In genomic region chr13:95480131-95480545, GRCh38 we compare ENCODE assay signal across 8 cellular contexts.
DNase-seq lines count a peak whose midpoint lies in the region; ATAC-seq lines count a peak whose summit lies in the region.

No MANE protein-coding gene starts in this region.

- CTCF ChIA-PET in activated naive CD4-positive, alpha-beta T cell treated with anti-CD3 and anti-CD28 coated beads, Interleukin-2, amount 10 ng/mL, durations not matched to agents 7 days and 5 days (lab: Charles Lee) = interaction anchor here (0.7 to 4.1 kb wide), 6 partner anchors 11 to 291 kb away, joined by 3 to 25 read pairs (median 8); no protein-coding TSS in a partner anchor

- peak; percentile 13 for DNase-seq in activated naive CD4-positive, alpha-beta T cell treated with Interleukin-2 at 50 U/mL for 16 hours
- DNase-seq in activated naive CD4-positive, alpha-beta T cell treated with anti-CD3 and anti-CD28 coated beads, Interleukin-2, amount 10 ng/mL, durations not matched to agents 7 days and 5 days = no peak
- DNase-seq in SKM-1 treated with dmso at 0.1 percent for 144 hours (lab: John Stamatoyannopoulos, UW; ENCODE audit: unreplicated experiment) = peak; percentile 98
- DNase-seq in stimulated activated CD4-positive, alpha-beta T cell treated with anti-CD3 and anti-CD28 coated beads, Interleukin-4, amount 100 ng/mL, for 24 hours = peak; percentile 15
- no peak for DNase-seq in cerebellar nuclear complex (lab: John Stamatoyannopoulos, UW)
- DNase-seq in NK-92 (lab: John Stamatoyannopoulos, UW; ENCODE audit: unreplicated experiment) = no peak
- DNase-seq in DMS79 (lab: John Stamatoyannopoulos, UW) = no peak

- peaks cover 13% of the 10 kb centered on the region for H3K27me3 Mint-ChIP-seq in activated naive CD4-positive, alpha-beta T cell treated with anti-CD3 and anti-CD28 coated beads, Interleukin-2, amount 10 ng/mL, durations not matched to agents 7 days and 5 days

- no peak overlapping the region for H3K27ac Mint-ChIP-seq in activated naive CD4-positive, alpha-beta T cell treated with anti-CD3 and anti-CD28 coated beads, Interleukin-2, amount 10 ng/mL, durations not matched to agents 7 days and 5 days

- ATAC-seq in HG02938 (IDR thresholded peaks at IDR 0.05; ENCODE audit: unreplicated experiment) = peak; percentile 55

- H3K9me3 Mint-ChIP-seq in activated naive CD4-positive, alpha-beta T cell treated with anti-CD3 and anti-CD28 coated beads, Interleukin-2, amount 10 ng/mL, durations not matched to agents 7 days and 5 days = no peaks in the 10 kb centered on the region

- no peak overlapping the region for H3K4me3 Mint-ChIP-seq in activated naive CD4-positive, alpha-beta T cell treated with anti-CD3 and anti-CD28 coated beads, Interleukin-2, amount 10 ng/mL, durations not matched to agents 7 days and 5 days

- no peaks in the 10 kb centered on the region for H3K36me3 Mint-ChIP-seq in activated naive CD4-positive, alpha-beta T cell treated with anti-CD3 and anti-CD28 coated beads, Interleukin-2, amount 10 ng/mL, durations not matched to agents 7 days and 5 days

- H3K4me1 Mint-ChIP-seq in activated naive CD4-positive, alpha-beta T cell treated with anti-CD3 and anti-CD28 coated beads, Interleukin-2, amount 10 ng/mL, durations not matched to agents 7 days and 5 days = peaks cover 17% of the 10 kb centered on the region

Comparison
In these comparisons a context has a peak if more than half of its experiments do, and no peak if none do; other contexts are left out.
1. DNase-seq: peak in activated naive CD4-positive, alpha-beta T cell treated with Interleukin-2 at 50 U/mL for 16 hours (single experiment), SKM-1 treated with dmso at 0.1 percent for 144 hours (single experiment) and stimulated activated CD4-positive, alpha-beta T cell treated with anti-CD3 and anti-CD28 coated beads, Interleukin-4, amount 100 ng/mL, for 24 hours (single experiment); none in activated naive CD4-positive, alpha-beta T cell treated with anti-CD3 and anti-CD28 coated beads, Interleukin-2, amount 10 ng/mL, durations not matched to agents 7 days and 5 days (single experiment), cerebellar nuclear complex (0 of 2), NK-92 (single experiment) and DMS79 (single experiment).